Comparison of ENCODE assay signal across 14 cellular contexts in genomic region chr14:94540031-94540794, GRCh38. TPM values are rescaled to one million over a fixed set of nuclear protein-coding genes. Genes with fewer than 3 reads are reported as not detected.
DNase-seq lines count a peak whose midpoint lies in the region; ATAC-seq, FAIRE-seq and TF ChIP-seq lines count a peak whose summit lies in the region.
"Had no signal": no experiment of that assay in that cellular context is flagged by ENCODE, and none has a peak within 500 bp of the region (broad histone marks: within the 10 kb centered on the region; RNA-seq: fewer than 3 reads in every experiment).

No MANE protein-coding gene starts in this region.

- peak in 1 of 2 experiments; percentile 26; a peak in 2 of 4 replicates for TF ChIP-seq RAD21 in H1 (IDR thresholded peaks at IDR 0.05 in 1 of 2, conservative IDR thresholded peaks at IDR 0.05 in 1 of 2; ENCODE audit: low read depth in 2 of 2, low read length in 2 of 2)

- TF ChIP-seq EP300 in H1 (IDR thresholded peaks at IDR 0.05; ENCODE audit: borderline replicate concordance in 1 of 2, low read depth in 2 of 2, low read length in 2 of 2) (no peak), stomach (IDR thresholded peaks at IDR 0.05) (no peak)

- H3K36me3 ChIP-seq in A673 (ENCODE audit: insufficient read depth, low read length, poor library complexity, severe bottlenecking) (no peaks in the 10 kb centered on the region), H1 (ENCODE audit: control insufficient read depth in 2 of 4, insufficient read depth in 4 of 4, low read length in 3 of 4) (no peaks in the 10 kb centered on the region), stomach (no peaks in the 10 kb centered on the region)

- POLR2A ChIA-PET in A673 (lab: Charles Lee; ENCODE audit: low non-redundant PET) (no interaction called here), H1 (lab: Charles Lee; ENCODE audit: partially characterized antibody) (no interaction called here)

- H2AFZ ChIP-seq in H1 (ENCODE audit: low read length), result peak overlapping the region; percentile 72

- H4K91ac ChIP-seq in H1 (replicated peaks; ENCODE audit: insufficient read length, low read length), result no peak overlapping the region

- H3K27ac ChIP-seq in A673 (ENCODE audit: low read depth, low read length, poor library complexity, severe bottlenecking) (no peak overlapping the region), H1 (ENCODE audit: low read depth, low read length) (no peak overlapping the region), stomach (no peak overlapping the region)
- H3K27ac ChIP-seq: dorsolateral prefrontal cortex had no signal

- WGBS in H1 (ENCODE audit: extremely low coverage in 1 of 2, insufficient coverage in 1 of 2, insufficient read length in 1 of 2, insufficient replicate concordance in 2 of 2, low coverage in 1 of 2, low lambda C conversion rate in 2 of 2, missing lambda C conversion rate in 1 of 2), 2 experiments, result 88% methylated on average over 13 of the region's 13 CpGs; no CpG with 5 or more reads in 1 of the 2 experiments
- WGBS in lower leg skin, 2 donors, result 40 to 60% methylated on average over 13 of the region's 13 CpGs
- WGBS in stomach, 5 donors, result 24 to 37% (median 30%) methylated on average over 10 to 13 of the region's 13 CpGs

- H3K9ac ChIP-seq in H1 (replicated peaks in 1 of 4; ENCODE audit: extremely low read depth in 1 of 4, low read depth in 3 of 4, low read length in 3 of 4), result peak overlapping the region in 1 of 4 experiments; percentile 19; a peak in 2 of 7 replicates

- H3K4me1 ChIP-seq in A673 (ENCODE audit: insufficient read depth, low read length, poor library complexity, severe bottlenecking), result no peaks in the 10 kb centered on the region
- peaks cover 0 to 9% (median 7%) of the 10 kb centered on the region in 4 experiments; a peak in 5 of 7 replicates for H3K4me1 ChIP-seq in H1 (replicated peaks in 1 of 4; ENCODE audit: control insufficient read depth in 3 of 4, insufficient read depth in 4 of 4, low read length in 3 of 4)
- peaks cover 0 to 4% (median 0%) of the 10 kb centered on the region in 4 donors for H3K4me1 ChIP-seq in stomach

- no peak overlapping the region for H4K8ac ChIP-seq in H1 (ENCODE audit: extremely low read depth, insufficient read depth, low read length)

- no TSS peak for BruUV-seq in A673 (replicated peaks; lab: Mats Ljungman, UMichigan)

- no peak overlapping the region for H4K5ac ChIP-seq in H1 (ENCODE audit: insufficient read length, low read depth, low read length)

- no peak overlapping the region for H2BK20ac ChIP-seq in H1 (ENCODE audit: low read length)

- 0 out of 2 replicates have a peak overlapping the region, but pooled peaks have one; percentile 89 for H2BK15ac ChIP-seq in H1 (ENCODE audit: low read length)

- H2BK120ac ChIP-seq in H1 (replicated peaks; ENCODE audit: low read depth, low read length), result no peak overlapping the region

- H3K79me2 ChIP-seq in H1 (ENCODE audit: control insufficient read depth in 1 of 2, insufficient read depth in 2 of 2, low read length in 2 of 2), result no peaks in the 10 kb centered on the region

- H3K14ac ChIP-seq in H1 (ENCODE audit: insufficient read length), result no peak overlapping the region

- CTCF ChIA-PET in A673 (lab: Charles Lee) (no interaction called here), H1 (lab: Charles Lee; ENCODE audit: partially characterized antibody) (interaction anchor here (1.2 to 7.8 kb wide), 8 partner anchors 10 to 117 kb away, joined by 3 to 56 read pairs (median 12); no protein-coding TSS in a partner anchor)

- no peak overlapping the region for H3K18ac ChIP-seq in H1 (ENCODE audit: extremely low read depth, low read length)

- TF ChIP-seq POLR2A in H1 (IDR thresholded peaks at IDR 0.05; ENCODE audit: control extremely low read depth in 1 of 2, low read depth in 2 of 2, low read length in 2 of 2) (no peak), lower leg skin (IDR thresholded peaks at IDR 0.05) (no peak), stomach (IDR thresholded peaks at IDR 0.05) (no peak)

- no peaks in the 10 kb centered on the region for H4K20me1 ChIP-seq in H1 (replicated peaks in 1 of 2; ENCODE audit: control insufficient read depth in 1 of 2, insufficient read depth in 2 of 2, low read length in 2 of 2)

- no peak overlapping the region for H3K4me2 ChIP-seq in H1 (ENCODE audit: insufficient read depth in 1 of 2, low read depth in 2 of 2, low read length in 2 of 2)

- H3K4me3 ChIP-seq in A673 (ENCODE audit: low read depth, low read length, poor library complexity, severe bottlenecking), result no peak overlapping the region
- no peak overlapping the region for H3K4me3 ChIP-seq in LNCaP clone FGC (ENCODE audit: low read depth, low read length)
- no peak overlapping the region for H3K4me3 ChIP-seq in H1 (ENCODE audit: extremely low read depth in 1 of 4, insufficient read depth in 2 of 4, low read depth in 3 of 4, low read length in 4 of 4)
- no peak overlapping the region for H3K4me3 ChIP-seq in lower leg skin (ENCODE audit: low read depth, poor library complexity, severe bottlenecking)
- no peak overlapping the region for H3K4me3 ChIP-seq in stomach
- H3K4me3 ChIP-seq: dorsolateral prefrontal cortex had no signal

- H3K23ac ChIP-seq in H1 (ENCODE audit: insufficient read length), result no peak overlapping the region

- no peak for ATAC-seq in GM19467 (IDR thresholded peaks at IDR 0.05; ENCODE audit: unreplicated experiment)
- ATAC-seq: activated naive CD4-positive, alpha-beta T cell treated with anti-CD3 and anti-CD28 coated beads, Interleukin-2, amount 50 U/mL, for 72 hours; Panc1 had no signal

- H3K23me2 ChIP-seq in H1 (ENCODE audit: low read depth, low read length), result no peaks in the 10 kb centered on the region

- H2BK5ac ChIP-seq in H1 (ENCODE audit: low read depth, low read length), result no peak overlapping the region

- H2BK12ac ChIP-seq in H1 (ENCODE audit: low read depth, low read length), result no peak overlapping the region

- no peak overlapping the region for H3K56ac ChIP-seq in H1 (replicated peaks; ENCODE audit: insufficient read length, low read depth, low read length)

- H3K27me3 ChIP-seq in A673 (replicated peaks; ENCODE audit: insufficient read depth, low read depth, low read length, poor library complexity) (no peaks in the 10 kb centered on the region), H1 (replicated peaks in 1 of 4; ENCODE audit: control insufficient read depth in 3 of 4, extremely low read depth in 1 of 4, insufficient read depth in 3 of 4, low read length in 3 of 4) (no peaks in the 10 kb centered on the region), stomach (peaks cover 0 to 31% (median 0%) of the 10 kb centered on the region in 3 donors)

- H3K4ac ChIP-seq in H1 (replicated peaks; ENCODE audit: insufficient read length, low read depth, low read length), result no peak overlapping the region

- 0 out of 2 replicates have a peak, but pooled peaks have one; percentile 18 for TF ChIP-seq CTCF in A673 (conservative IDR thresholded peaks at IDR 0.05; ENCODE audit: low read depth, low read length)
- peak; percentile 38; the same call in 1 of the 2 replicates for TF ChIP-seq CTCF in LNCaP clone FGC (IDR thresholded peaks at IDR 0.05; ENCODE audit: control insufficient read depth, extremely low read depth, insufficient read depth)
- no peak for TF ChIP-seq CTCF in H1 (IDR thresholded peaks at IDR 0.05; ENCODE audit: control extremely low read depth in 1 of 3, insufficient read depth in 1 of 3, low read depth in 1 of 3, low read length in 3 of 3)
- TF ChIP-seq CTCF in lower leg skin (IDR thresholded peaks at IDR 0.05), result no peak
- no peak for TF ChIP-seq CTCF in stomach (IDR thresholded peaks at IDR 0.05)

- H3K9me3 ChIP-seq in A673 (ENCODE audit: low read depth, low read length, poor library complexity, severe bottlenecking), result no peaks in the 10 kb centered on the region
- H3K9me3 ChIP-seq in H1 (ENCODE audit: insufficient read depth in 2 of 2, low read depth in 1 of 2, low read length in 1 of 2), result no peaks in the 10 kb centered on the region
- H3K9me3 ChIP-seq in stomach, result no peaks in the 10 kb centered on the region

- DNase-seq in A673 (ENCODE audit: low spot score) (no peak), LNCaP clone FGC (ENCODE audit: low read depth) (no peak), H1 (ENCODE audit: low read depth in 1 of 2, low spot score in 2 of 2) (no peak), lower leg skin (ENCODE audit: low spot score in 2 of 2) (peak; percentile 12 to 77), NCI-H1105 treated with DMSO at 0.1 percent for 48 hours (lab: John Stamatoyannopoulos, UW) (no peak), medulla oblongata (ENCODE audit: extremely low spot score) (no peak), stomach (no peak)
- DNase-seq: AML-193, dorsolateral prefrontal cortex, glutamatergic neuron, NCI-H2227 treated with DMSO at 0.1 percent for 48 hours had no signal

- FAIRE-seq in H1 (lab: Jason Lieb, UNC), result no peak

- no peaks in the 10 kb centered on the region for H3K79me1 ChIP-seq in H1 (ENCODE audit: low read depth, low read length)

- intact Hi-C loops in A673 (cut with micrococcal nuclease; ENCODE audit: unreplicated experiment) (no loop called here), lower leg skin (cut with DNase I; ENCODE audit: low total_unique reads) (loop anchor here (10.0 kb wide), 1 partner anchor 95 kb away; no protein-coding TSS in a partner anchor), stomach (cut with DNase I; ENCODE audit: low total_unique reads) (no loop called here)

- no peak overlapping the region for H2AK5ac ChIP-seq in H1 (ENCODE audit: low read depth, low read length)

RNA-seq across cellular contexts. Expression of gene SERPINA4, which starts 21.0 kb away (rescaled TPM):
- not detected in 2 replicates for total RNA-seq in A673 (2021)
- total RNA-seq in H1 (2021; fragmentation: NEBNext Ultra II Directional; extraction: Animal tissue kit (Norgen Biotek cat#: 25700)), result not detected in 2 replicates
- not detected in 2 replicates for polyA plus RNA-seq in H1 (2011; rRNA removed)
- not detected for polyA plus RNA-seq in H1 (2011; cell fraction: cytosol; rRNA removed)
- not detected for polyA plus RNA-seq in H1 (2011; cell fraction: nucleus; rRNA removed)
- not detected in 4 replicates for polyA plus RNA-seq in H1 (2012, experiment 1 of 2)
- not detected for polyA plus RNA-seq in H1 (2012, experiment 2 of 2)
- not detected for polyA plus RNA-seq in H1 (2013, experiment 1 of 2)
- polyA plus RNA-seq in H1 (2013, experiment 2 of 2), result not detected
- not detected in 2 replicates for polyA minus RNA-seq in H1 (2011; rRNA and poly(A)+ RNA removed)
- not detected for polyA minus RNA-seq in H1 (2011; cell fraction: cytosol; rRNA and poly(A)+ RNA removed)
- polyA minus RNA-seq in H1 (2011; cell fraction: nucleus; rRNA and poly(A)+ RNA removed), result not detected
- total RNA-seq in lower leg skin, result not detected
- 10 to 100 TPM in 2 of 5 donors, 1 to 10 TPM in 1, not detected in 2; 4.9 to 27.5 (median 15.8) TPM for total RNA-seq in stomach
- polyA plus RNA-seq in stomach, result 10 to 100 TPM in 2 of 3 donors, 1 to 10 TPM in 1; 4.7 to 14.8 (median 13.6) TPM
- total RNA-seq: activated naive CD4-positive, alpha-beta T cell treated with anti-CD3 and anti-CD28 coated beads, Interleukin-2, amount 50 U/mL, for 72 hours; dorsolateral prefrontal cortex had no signal

RNA-seq across cellular contexts. Expression of gene SERPINA12, which starts 30.9 kb away (rescaled TPM):
- total RNA-seq in A673 (2021) (not detected in 2 replicates), lower leg skin (100 to 1,000 TPM; 345 to 790 (median 421) TPM), stomach (not detected)
- not detected in 2 replicates for total RNA-seq in H1 (2021; fragmentation: NEBNext Ultra II Directional; extraction: Animal tissue kit (Norgen Biotek cat#: 25700))
- polyA plus RNA-seq in H1 (2011; rRNA removed) (not detected in 2 replicates), stomach (under 1 TPM in 1 of 3 donors, not detected in 2; 0.08 TPM)
- polyA plus RNA-seq in H1 (2011; cell fraction: cytosol; rRNA removed), result not detected
- not detected for polyA plus RNA-seq in H1 (2011; cell fraction: nucleus; rRNA removed)
- polyA plus RNA-seq in H1 (2012, experiment 1 of 2), result not detected in 4 replicates
- not detected for polyA plus RNA-seq in H1 (2012, experiment 2 of 2)
- polyA plus RNA-seq in H1 (2013, experiment 1 of 2), result not detected
- polyA plus RNA-seq in H1 (2013, experiment 2 of 2), result not detected
- polyA minus RNA-seq in H1 (2011; rRNA and poly(A)+ RNA removed), result not detected in 2 replicates
- polyA minus RNA-seq in H1 (2011; cell fraction: cytosol; rRNA and poly(A)+ RNA removed), result not detected
- polyA minus RNA-seq in H1 (2011; cell fraction: nucleus; rRNA and poly(A)+ RNA removed), result not detected
- total RNA-seq: activated naive CD4-positive, alpha-beta T cell treated with anti-CD3 and anti-CD28 coated beads, Interleukin-2, amount 50 U/mL, for 72 hours; dorsolateral prefrontal cortex had no signal

RNA-seq across cellular contexts. Expression of gene SERPINA5, which starts 41.0 kb away (rescaled TPM):
- total RNA-seq in A673 (2021) (not detected in 2 replicates), lower leg skin (1 to 10 TPM in 3 of 4 donors, under 1 TPM in 1; 0.38 to 4.1 (median 1.9) TPM), stomach (10 to 100 TPM in 1 of 5 donors, 1 to 10 TPM in 2, not detected in 2; 1.7 to 10.7 (median 3.1) TPM)
- 1.9 and 2.1 TPM in 2 replicates for total RNA-seq in H1 (2021; fragmentation: NEBNext Ultra II Directional; extraction: Animal tissue kit (Norgen Biotek cat#: 25700))
- polyA plus RNA-seq in H1 (2011; rRNA removed) (1.6 and 1.8 TPM in 2 replicates), stomach (1 to 10 TPM; 2.7 to 5.9 (median 4.6) TPM)
- polyA plus RNA-seq in H1 (2011; cell fraction: cytosol; rRNA removed), result 2.0 TPM
- 1.8 TPM for polyA plus RNA-seq in H1 (2011; cell fraction: nucleus; rRNA removed)
- polyA plus RNA-seq in H1 (2012, experiment 1 of 2), result 1.9 to 2.4 TPM (median 2.0 TPM) in 4 replicates
- 1.6 TPM for polyA plus RNA-seq in H1 (2012, experiment 2 of 2)
- polyA plus RNA-seq in H1 (2013, experiment 1 of 2), result 3.2 TPM
- 3.6 TPM for polyA plus RNA-seq in H1 (2013, experiment 2 of 2)
- 1.6 and 1.9 TPM in 2 replicates for polyA minus RNA-seq in H1 (2011; rRNA and poly(A)+ RNA removed)
- polyA minus RNA-seq in H1 (2011; cell fraction: cytosol; rRNA and poly(A)+ RNA removed), result 0.81 TPM
- 1.2 TPM for polyA minus RNA-seq in H1 (2011; cell fraction: nucleus; rRNA and poly(A)+ RNA removed)
- total RNA-seq: activated naive CD4-positive, alpha-beta T cell treated with anti-CD3 and anti-CD28 coated beads, Interleukin-2, amount 50 U/mL, for 72 hours had no signal

Comparison
In these comparisons a context has a peak if more than half of its experiments do, and no peak if none do; other contexts are left out.
1. DNase-seq: peak in lower leg skin (2 of 2); none in A673 (single experiment), LNCaP clone FGC (single experiment), H1 (0 of 2), NCI-H1105 treated with DMSO at 0.1 percent for 48 hours (single experiment), medulla oblongata (single experiment) and stomach (single experiment).
2. CTCF ChIP-seq: peak in A673 (single experiment) and LNCaP clone FGC (single experiment); none in H1 (0 of 3), lower leg skin (0 of 3) and stomach (0 of 7).
3. RNA of gene SERPINA12, which starts 30.9 kb away (total RNA-seq): 345 to 790 TPM in lower leg skin; not detected in A673, not detected in H1 and not detected in stomach; every median in the first group is over 100 times any median in the second.